Comparison of ENCODE assay signal across 23 cellular contexts in the genomic region with DNA sequence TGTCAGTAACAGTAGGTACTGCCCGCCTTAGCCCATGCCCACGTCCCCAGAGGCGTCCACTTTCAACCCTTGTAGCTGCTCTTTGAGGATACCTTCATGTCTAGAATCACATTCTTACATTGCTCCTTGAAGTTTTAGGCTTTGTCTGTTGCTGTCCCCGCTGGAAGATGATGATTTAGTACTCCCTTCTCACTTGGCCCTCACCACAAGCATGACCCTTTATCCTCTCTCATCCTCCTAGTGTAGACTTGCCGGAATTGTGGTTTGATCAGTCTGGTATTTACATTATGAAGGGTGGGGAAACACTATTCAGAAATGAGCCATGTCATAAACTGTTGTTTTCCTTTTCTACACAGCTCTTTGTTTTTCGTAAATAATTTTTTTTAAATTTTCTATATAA.
DNase-seq lines count a peak whose midpoint lies in the region; ATAC-seq and TF ChIP-seq lines count a peak whose summit lies in the region.
"Had no signal": no experiment of that assay in that cellular context is flagged by ENCODE, and none has a peak within 500 bp of the region (broad histone marks: within the 10 kb centered on the region; RNA-seq: fewer than 3 reads in every experiment).

No MANE protein-coding gene starts in this region.

- TF ChIP-seq POLR2A in esophagus muscularis mucosa (IDR thresholded peaks at IDR 0.05; ENCODE audit: low read depth) = no peak

- no peak overlapping the region for H3K27ac ChIP-seq in PC-3 (ENCODE audit: low read length)
- no peak overlapping the region for H3K27ac ChIP-seq in esophagus muscularis mucosa (replicated peaks in 1 of 4)
- H3K27ac ChIP-seq: C4-2B, epithelial cell of prostate, heart right ventricle, ovary, Peyer's patch, SJSA1, thoracic aorta, uterus had no signal

- H3F3A ChIP-seq in PC-3 (ENCODE audit: low read length, unreplicated experiment) = no peaks in the 10 kb centered on the region

- no peaks in the 10 kb centered on the region for H3K9me2 ChIP-seq in PC-3 (replicated peaks; ENCODE audit: low read length)

- H3K4me3 ChIP-seq in PC-3 (ENCODE audit: low read length) (no peak overlapping the region), esophagus muscularis mucosa (no peak overlapping the region), foreskin fibroblast (ENCODE audit: low read depth in 1 of 2, low read length in 2 of 2) (no peak overlapping the region), MG63 (no peak overlapping the region)
- H3K4me3 ChIP-seq: GM23248, heart right ventricle, ovary, Peyer's patch, SJSA1, thoracic aorta, uterus had no signal

- H3K4me2 ChIP-seq in PC-3 (ENCODE audit: low read length) = no peak overlapping the region

- H3K79me2 ChIP-seq in PC-3 (ENCODE audit: low read length) = peaks cover 93% of the 10 kb centered on the region

- DNase-seq in A172 (ENCODE audit: low spot score) = peak; percentile 16
- peak; percentile 39 for DNase-seq in EH (ENCODE audit: low read depth)
- DNase-seq in PC-3 = peak; percentile 4
- peak; percentile 8 for DNase-seq in esophagus muscularis mucosa (ENCODE audit: extremely low spot score)
- DNase-seq in ACHN = no peak
- no peak for DNase-seq in foreskin fibroblast
- DNase-seq in MG63 = no peak
- DNase-seq: activated T-cell treated with anti-CD3 and anti-CD28 coated beads, Interleukin-2, amount 50 U/mL, for 72 hours; cerebellar nuclear complex; heart right ventricle; HFFc6; NCI-H2171; NCI-H524; ovary; Peyer's patch; uterus had no signal

- CTCF ChIA-PET in PC-3 (lab: Charles Lee) = no interaction called here

- ATAC-seq in PC-3 (peak; percentile 25; the same call in 1 of the 2 replicates), HG03521 (IDR thresholded peaks at IDR 0.05; ENCODE audit: unreplicated experiment) (no peak)
- ATAC-seq: activated naive CD4-positive, alpha-beta T cell treated with anti-CD3 and anti-CD28 coated beads, Interleukin-2, amount 50 U/mL, for 72 hours; activated T-cell treated with anti-CD3 and anti-CD28 coated beads, Interleukin-2, amount 50 U/mL, for 72 hours had no signal

- TF ChIP-seq CTCF in PC-3 (conservative IDR thresholded peaks at IDR 0.05; ENCODE audit: low read depth, low read length) (no peak), esophagus muscularis mucosa (IDR thresholded peaks at IDR 0.05) (no peak), foreskin fibroblast (IDR thresholded peaks at IDR 0.05; ENCODE audit: low read depth, low read length) (no peak)

- no TSS peak for BruUV-seq in PC-3 (replicated peaks; lab: Mats Ljungman, UMichigan)

- H2AFZ ChIP-seq in PC-3 (ENCODE audit: low read length) = no peak overlapping the region
- H2AFZ ChIP-seq: GM23248 had no signal

- POLR2A ChIA-PET in PC-3 (lab: Charles Lee; ENCODE audit: unreplicated experiment) = no interaction called here

- 93% methylated on average over 6 of the region's 6 CpGs for WGBS in esophagus muscularis mucosa

- no peak for TF ChIP-seq EP300 in esophagus muscularis mucosa (IDR thresholded peaks at IDR 0.05)

- H4K20me1 ChIP-seq in PC-3 (ENCODE audit: low read length) = no peaks in the 10 kb centered on the region

- no peak overlapping the region for H3K9ac ChIP-seq in PC-3 (ENCODE audit: low read length)
- H3K9ac ChIP-seq: GM23248 had no signal

- no peaks in the 10 kb centered on the region for H3K9me3 ChIP-seq in PC-3 (ENCODE audit: low read length)
- H3K9me3 ChIP-seq in esophagus muscularis mucosa = no peaks in the 10 kb centered on the region
- no peaks in the 10 kb centered on the region for H3K9me3 ChIP-seq in MG63
- H3K9me3 ChIP-seq: ovary, Peyer's patch, SJSA1, thoracic aorta, uterus had no signal

- in situ Hi-C loops in ACHN (cut with HindIII; ENCODE audit: low pct_ligation_motif_present, low pct_unique_long_range_greater_than_20kb, low sequenced_read_pairs) = no loop called here

- intact Hi-C loops in PC-3 (cut with micrococcal nuclease) (no loop called here), esophagus muscularis mucosa (cut with DNase I) (no loop called here)

- no peaks in the 10 kb centered on the region for H3K27me3 ChIP-seq in PC-3 (ENCODE audit: low read length)
- H3K27me3 ChIP-seq in esophagus muscularis mucosa = no peaks in the 10 kb centered on the region
- H3K27me3 ChIP-seq in MG63 = no peaks in the 10 kb centered on the region
- H3K27me3 ChIP-seq: heart right ventricle, ovary, Peyer's patch, SJSA1, uterus had no signal

- H3K4me1 ChIP-seq in PC-3 (ENCODE audit: insufficient read depth, low read length) = peaks cover 20% of the 10 kb centered on the region
- peaks cover 26 to 64% (median 31%) of the 10 kb centered on the region in 4 donors for H3K4me1 ChIP-seq in esophagus muscularis mucosa
- H3K4me1 ChIP-seq: uterus had no signal

- H3K36me3 ChIP-seq in PC-3 (ENCODE audit: low read depth, low read length) (no peaks in the 10 kb centered on the region), esophagus muscularis mucosa (no peaks in the 10 kb centered on the region), MG63 (no peaks in the 10 kb centered on the region)
- H3K36me3 ChIP-seq: heart right ventricle, ovary, Peyer's patch, SJSA1, thoracic aorta, uterus had no signal

Comparison
In these comparisons a context has a peak if more than half of its experiments do, and no peak if none do; other contexts are left out.
1. DNase-seq: peak in A172 (single experiment), EH (single experiment), PC-3 (single experiment) and esophagus muscularis mucosa (single experiment); none in ACHN (single experiment), foreskin fibroblast (0 of 2) and MG63 (single experiment).